Comparison of ENCODE assay signal across 12 cellular contexts in the genomic region with DNA sequence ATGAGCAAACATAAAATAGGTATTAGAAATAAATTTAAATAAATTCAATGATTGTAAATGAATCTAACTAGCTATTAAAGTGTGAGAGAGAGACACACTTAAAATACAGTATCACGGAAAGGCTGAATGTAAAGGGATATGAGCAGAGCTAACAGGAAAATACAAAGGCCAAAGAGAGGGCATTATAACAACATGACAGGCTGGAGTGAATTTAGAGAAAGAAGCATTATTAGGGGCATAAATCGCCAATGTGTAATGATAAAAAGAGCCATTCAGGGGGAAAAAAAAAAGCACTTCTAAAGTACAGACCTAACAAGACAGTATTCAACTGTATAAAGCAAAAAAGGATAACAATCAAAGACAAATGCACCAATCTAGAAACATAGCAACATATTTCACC. TPM values are rescaled to one million over a fixed set of nuclear protein-coding genes. Genes with fewer than 3 reads are reported as not detected.
DNase-seq lines count a peak whose midpoint lies in the region; ATAC-seq lines count a peak whose summit lies in the region.
"Had no signal": no experiment of that assay in that cellular context is flagged by ENCODE, and none has a peak within 500 bp of the region (broad histone marks: within the 10 kb centered on the region; RNA-seq: fewer than 3 reads in every experiment).

No MANE protein-coding gene starts in this region.

- in situ Hi-C loops in SK-MEL-5 (cut with HindIII; ENCODE audit: low pct_unique_long_range_greater_than_20kb, low sequenced_read_pairs), result no loop called here

- DNase-seq in SK-MEL-5 (ENCODE audit: low read depth, low spot score) (peak; percentile 26), inferior parietal cortex (ENCODE audit: extremely low spot score) (peak; percentile 26), pons (ENCODE audit: low spot score) (peak; percentile 95), ureter (ENCODE audit: low spot score) (no peak), NCI-H2081 (lab: John Stamatoyannopoulos, UW) (no peak)
- DNase-seq: C1 segment of cervical spinal cord; CD4-positive, alpha-beta T cell; DMS79 had no signal

- ATAC-seq in GM19023 (IDR thresholded peaks at IDR 0.05; ENCODE audit: unreplicated experiment), result no peak
- ATAC-seq: A549, HepG2 had no signal

RNA-seq across cellular contexts. Expression of gene DACT2, which starts 28.1 kb away (rescaled TPM):
- not detected in 2 replicates for total RNA-seq in SK-MEL-5 (2014; rRNA removed; shearing (Covaris generic))
- polyA plus RNA-seq in SK-MEL-5 (2015; cell fraction: cytosol; rRNA removed), result not detected in 2 replicates
- polyA plus RNA-seq in SK-MEL-5 (2015; cell fraction: nucleus; rRNA removed), result not detected in 2 replicates
- total RNA-seq in ureter, result 0.94 TPM
- total RNA-seq: CD4-positive, alpha-beta T cell; HepG2 had no signal
- polyA plus RNA-seq: AG04450 had no signal

Comparison
In these comparisons a context has a peak if more than half of its experiments do, and no peak if none do; other contexts are left out.
1. DNase-seq: peak in SK-MEL-5 (single experiment), inferior parietal cortex (single experiment) and pons (single experiment); none in ureter (single experiment) and NCI-H2081 (0 of 2).